In genomic region chr6:11040134-11040533, GRCh38 we compare ENCODE assay signal across 18 cellular contexts. TPM values are rescaled to one million over a fixed set of nuclear protein-coding genes. Genes with fewer than 3 reads are reported as not detected.
DNase-seq lines count a peak whose midpoint lies in the region; ATAC-seq, FAIRE-seq and TF ChIP-seq lines count a peak whose summit lies in the region.
"Had no signal": no experiment of that assay in that cellular context is flagged by ENCODE, and none has a peak within 500 bp of the region (broad histone marks: within the 10 kb centered on the region; RNA-seq: fewer than 3 reads in every experiment).

No MANE protein-coding gene starts in this region.

- H3K4me1 Mint-ChIP-seq in Calu3 (ENCODE audit: low read depth, unreplicated experiment): peaks cover 29% of the 10 kb centered on the region

- TF ChIP-seq CTCF in Calu3 (IDR thresholded peaks at IDR 0.05; ENCODE audit: unreplicated experiment): no peak
- TF ChIP-seq CTCF in left lung (IDR thresholded peaks at IDR 0.05): no peak

- CTCF ChIA-PET in Calu3 (lab: Charles Lee): interaction anchor here (0.7 to 1.1 kb wide), 2 partner anchors 29 to 72 kb away, joined by 3 read pairs; no protein-coding TSS in a partner anchor

- intact Hi-C loops in Calu3 (cut with micrococcal nuclease; ENCODE audit: unreplicated experiment) (no loop called here), left lung (cut with DNase I) (no loop called here)

- peak overlapping the region; percentile 71 for H3K27ac Mint-ChIP-seq in Calu3 (ENCODE audit: unreplicated experiment)
- H3K27ac Mint-ChIP-seq: CD8-positive, alpha-beta T cell had no signal

- no peaks in the 10 kb centered on the region for H3K36me3 ChIP-seq in left lung
- H3K36me3 ChIP-seq: Peyer's patch had no signal

- BruUV-seq in Calu3 (replicated peaks; lab: Mats Ljungman, UMichigan): no TSS peak

- peaks cover 0 to 11% of the 10 kb centered on the region in 2 donors for H3K4me1 ChIP-seq in left lung

- FAIRE-seq in frontal cortex (lab: Jason Lieb, UNC): peak; percentile 28
- FAIRE-seq: GM12878 had no signal

- H3K36me3 Mint-ChIP-seq in Calu3 (ENCODE audit: insufficient read depth, unreplicated experiment): peaks cover 5% of the 10 kb centered on the region
- H3K36me3 Mint-ChIP-seq: CD8-positive, alpha-beta T cell had no signal

- no peaks in the 10 kb centered on the region for H3K9me3 ChIP-seq in left lung

- H3K4me3 Mint-ChIP-seq in Calu3 (ENCODE audit: low read depth, unreplicated experiment): no peak overlapping the region
- H3K4me3 Mint-ChIP-seq: CD8-positive, alpha-beta T cell had no signal

- DNase-seq in ACHN: peak; percentile 25
- no peak for DNase-seq in Calu3
- peak; percentile 44 for DNase-seq in NCI-H82 (lab: John Stamatoyannopoulos, UW)
- DNase-seq in frontal cortex (ENCODE audit: low spot score in 2 of 2): no peak
- no peak for DNase-seq in left lung
- DNase-seq in cortex of kidney (lab: John Stamatoyannopoulos, UW): no peak
- DNase-seq: CD8-positive, alpha-beta T cell; GDM1; GOT3; NCI-H1092; NCI-H146; NCI-H2171; NCI-H774; Peyer's patch had no signal

- ATAC-seq in HG03442 (IDR thresholded peaks at IDR 0.05; ENCODE audit: unreplicated experiment) (no peak), left lung (no peak)
- ATAC-seq: CD8-positive, alpha-beta T cell; GM12878; Right ventricle myocardium inferior had no signal

- no peak overlapping the region for H3K27ac ChIP-seq in left lung
- H3K27ac ChIP-seq: Peyer's patch had no signal

- H3K4me3 ChIP-seq in left lung: no peak overlapping the region
- H3K4me3 ChIP-seq: GM12878, Peyer's patch had no signal

- H3K27me3 Mint-ChIP-seq in Calu3 (ENCODE audit: unreplicated experiment): peaks cover 12% of the 10 kb centered on the region

- in situ Hi-C loops in ACHN (cut with HindIII; ENCODE audit: low pct_ligation_motif_present, low pct_unique_long_range_greater_than_20kb, low sequenced_read_pairs): loop anchor here (10.0 kb wide), 1 partner anchor 85 kb away; no protein-coding TSS in a partner anchor

- no peaks in the 10 kb centered on the region for H3K9me3 Mint-ChIP-seq in Calu3 (ENCODE audit: low read depth, unreplicated experiment)
- H3K9me3 Mint-ChIP-seq: CD8-positive, alpha-beta T cell had no signal

- peaks cover 47 to 100% of the 10 kb centered on the region in 2 donors for H3K27me3 ChIP-seq in left lung

RNA-seq across cellular contexts. Expression of gene ELOVL2, which starts 4.0 kb away (rescaled TPM):
- total RNA-seq in Calu3 (2022) (0.20 and 0.47 TPM in 2 replicates), frontal cortex (55.4 TPM), left lung (under 1 TPM; 0.09 to 0.24 TPM)
- total RNA-seq: CD8-positive, alpha-beta T cell; GM12878; MCF 10A had no signal

RNA-seq across cellular contexts. Expression of gene SMIM13, which starts 53.5 kb away (rescaled TPM):
- total RNA-seq in Calu3 (2022) (9.8 and 10.5 TPM in 2 replicates), frontal cortex (133 TPM), left lung (10 to 100 TPM in 1 of 2 donors, 1 to 10 TPM in 1; 9.6 to 12.9 TPM)

Comparison
In these comparisons a context has a peak if more than half of its experiments do, and no peak if none do; other contexts are left out.
1. DNase-seq: peak in ACHN (single experiment) and NCI-H82 (single experiment); none in Calu3 (single experiment), frontal cortex (0 of 2), left lung (0 of 2) and cortex of kidney (single experiment).
2. RNA of gene ELOVL2, which starts 4.0 kb away (total RNA-seq): 55.4 TPM in frontal cortex (single experiment); 0.20 to 0.47 TPM in Calu3 and 0.09 to 0.24 TPM in left lung; every median in the first group is over 10 times any median in the second.